23 cellular contexts compared by ENCODE assay signal in genomic region chr6:107628878-107629277, GRCh38.
"Had no signal": no experiment of that assay in that cellular context is flagged by ENCODE, and none has a peak within 500 bp of the region (broad histone marks: within the 10 kb centered on the region; RNA-seq: fewer than 3 reads in every experiment).

No MANE protein-coding gene starts in this region.

- H3K79me2 ChIP-seq: parathyroid adenoma had no signal

- H3K9ac ChIP-seq: parathyroid adenoma had no signal

- H3K27me3 ChIP-seq: testis had no signal

- H2AFZ ChIP-seq: parathyroid adenoma had no signal

- H3K27ac ChIP-seq: foreskin keratinocyte, parathyroid adenoma, spleen, testis, transverse colon had no signal

- H3K4me3 ChIP-seq: mucosa of descending colon, spleen, testis, transverse colon had no signal

- H3K9me3 ChIP-seq: mucosa of descending colon, spleen, testis, transverse colon had no signal

- H3K36me3 ChIP-seq: spleen, transverse colon had no signal

- DNase-seq: activated CD4-positive, alpha-beta memory T cell treated with anti-CD3 and anti-CD28 coated beads for 36 hours; activated CD4-positive, alpha-beta T cell treated with anti-CD3 and anti-CD28 coated beads, Interleukin-2, amount 10 ng/mL, durations not matched to agents 24 days and 14 days; activated CD4-positive, CD25-positive, alpha-beta regulatory T cell treated with anti-CD3 and anti-CD28 coated beads, Interleukin-2, amount 50 U/mL, for 72 hours; activated CD8-positive, alpha-beta memory T cell treated with anti-CD3 and anti-CD28 coated beads, Interleukin-2, amount 50 U/mL, for 4 hours; activated gamma-delta T cell treated with Interleukin-2 at 50 U/mL for 16 hours; activated naive CD4-positive, alpha-beta T cell treated with anti-CD3 and anti-CD28 coated beads, Interleukin-2, amount 50 U/mL, for 16 hours; activated T-cell treated with anti-CD3 and anti-CD28 coated beads, Interleukin-2, amount 50 U/mL, for 1 hour; amniotic stem cell; caudate nucleus; endodermal cell; foreskin keratinocyte; islet precursor cell; left ventricle myocardium superior; mucosa of descending colon; occipital lobe; right cardiac atrium; spleen; stimulated activated naive CD4-positive, alpha-beta T cell treated with Interleukin-2 at 50 U/mL for 16 hours; T-helper 17 cell; T1000; testis; transverse colon had no signal
